ENCODE assay signal across 8 cellular contexts in genomic region chr5:123035320-123035949, GRCh38. TPM values are rescaled to one million over a fixed set of nuclear protein-coding genes. Genes with fewer than 3 reads are reported as not detected.
DNase-seq lines count a peak whose midpoint lies in the region; ATAC-seq and TF ChIP-seq lines count a peak whose summit lies in the region.

No MANE protein-coding gene starts in this region.

- no peaks in the 10 kb centered on the region for H3K9me2 ChIP-seq in MM.1S (replicated peaks; ENCODE audit: insufficient read depth, low read length)

- no peaks in the 10 kb centered on the region for H3K36me3 Mint-ChIP-seq in activated naive CD8-positive, alpha-beta T cell treated with anti-CD3 and anti-CD28 coated beads, Interleukin-2, amount 10 ng/mL, durations not matched to agents 7 days and 5 days

- H3K36me3 ChIP-seq in ACC112 (ENCODE audit: insufficient read depth, low read length) = no peaks in the 10 kb centered on the region
- no peaks in the 10 kb centered on the region for H3K36me3 ChIP-seq in MM.1S (replicated peaks; ENCODE audit: insufficient read depth, low read length)
- no peaks in the 10 kb centered on the region for H3K36me3 ChIP-seq in right atrium auricular region
- H3K36me3 ChIP-seq in rectal smooth muscle tissue (ENCODE audit: control insufficient read depth, insufficient read depth, low read length) = no peaks in the 10 kb centered on the region

- peak overlapping the region; percentile 88 for H3K4me2 ChIP-seq in MM.1S (ENCODE audit: low read depth, low read length)

- peaks cover 8% of the 10 kb centered on the region for H3K4me1 Mint-ChIP-seq in activated naive CD8-positive, alpha-beta T cell treated with anti-CD3 and anti-CD28 coated beads, Interleukin-2, amount 10 ng/mL, durations not matched to agents 7 days and 5 days

- peak overlapping the region; percentile 86 for H3K4me3 ChIP-seq in ACC112 (ENCODE audit: low read depth, low read length)
- peak overlapping the region; percentile 91 for H3K4me3 ChIP-seq in MM.1S (ENCODE audit: low read length)
- peak overlapping the region; percentile 83 to 87 for H3K4me3 ChIP-seq in right atrium auricular region
- peak overlapping the region; percentile 72 for H3K4me3 ChIP-seq in rectal smooth muscle tissue (ENCODE audit: low read length)

- no peaks in the 10 kb centered on the region for H3K79me2 ChIP-seq in ACC112 (ENCODE audit: control insufficient read depth, insufficient read depth, low read length, unreplicated experiment)
- no peaks in the 10 kb centered on the region for H3K79me2 ChIP-seq in MM.1S (ENCODE audit: low read length)

- H3K4me3 Mint-ChIP-seq in activated naive CD8-positive, alpha-beta T cell treated with anti-CD3 and anti-CD28 coated beads, Interleukin-2, amount 10 ng/mL, durations not matched to agents 7 days and 5 days = peak overlapping the region; percentile 59

- no peak overlapping the region for H3K27ac Mint-ChIP-seq in activated naive CD8-positive, alpha-beta T cell treated with anti-CD3 and anti-CD28 coated beads, Interleukin-2, amount 10 ng/mL, durations not matched to agents 7 days and 5 days

- no peak for TF ChIP-seq CTCF in GM13976 (IDR thresholded peaks at IDR 0.05; ENCODE audit: borderline replicate concordance, control extremely low read depth, extremely low read depth, insufficient read depth, missing control alignments)
- no peak for TF ChIP-seq CTCF in MM.1S (IDR thresholded peaks at IDR 0.05; ENCODE audit: low read length)
- no peak for TF ChIP-seq CTCF in right atrium auricular region (IDR thresholded peaks at IDR 0.05)

- H3F3A ChIP-seq in MM.1S (ENCODE audit: insufficient read depth, low read length) = no peaks in the 10 kb centered on the region

- H3K27ac ChIP-seq in ACC112 (ENCODE audit: low read depth, low read length) = no peak overlapping the region
- no peak overlapping the region for H3K27ac ChIP-seq in MM.1S (ENCODE audit: low read length)
- H3K27ac ChIP-seq in right atrium auricular region = peak overlapping the region; percentile 97 to 99
- peak overlapping the region; percentile 91 for H3K27ac ChIP-seq in rectal smooth muscle tissue (ENCODE audit: low read depth, low read length)

- in situ Hi-C loops in GM13976 (cut with MboI; ENCODE audit: low sequenced_read_pairs, unreplicated experiment) = no loop called here

- DNase-seq in GM13976 (ENCODE audit: low spot score) = peak; percentile 35
- peak; percentile 88 for DNase-seq in MM.1S
- DNase-seq in activated naive CD8-positive, alpha-beta T cell treated with anti-CD3 and anti-CD28 coated beads, Interleukin-2, amount 10 ng/mL, durations not matched to agents 7 days and 5 days = peak; percentile 28
- peak; percentile 67 for DNase-seq in right atrium auricular region (ENCODE audit: low spot score)
- DNase-seq in SKM-1 treated with dmso at 0.1 percent for 144 hours (lab: John Stamatoyannopoulos, UW; ENCODE audit: unreplicated experiment) = no peak

- no peaks in the 10 kb centered on the region for H3K27me3 ChIP-seq in ACC112 (ENCODE audit: insufficient read depth, low read length)
- H3K27me3 ChIP-seq in MM.1S (replicated peaks; ENCODE audit: insufficient read depth, low read length) = peaks cover 10% of the 10 kb centered on the region; the same call in 1 of the 2 replicates
- no peaks in the 10 kb centered on the region for H3K27me3 ChIP-seq in right atrium auricular region
- H3K27me3 ChIP-seq in rectal smooth muscle tissue (ENCODE audit: control insufficient read depth, insufficient read depth, low read length) = no peaks in the 10 kb centered on the region

- H3K9ac ChIP-seq in MM.1S (ENCODE audit: low read length) (peak overlapping the region; percentile 28; the same call in 1 of the 2 replicates), rectal smooth muscle tissue (ENCODE audit: low read length) (no peak overlapping the region)

- H3K9me3 ChIP-seq in MM.1S (replicated peaks; ENCODE audit: insufficient read depth, low read length) (no peaks in the 10 kb centered on the region), right atrium auricular region (no peaks in the 10 kb centered on the region)

- POLR2A ChIA-PET in activated naive CD8-positive, alpha-beta T cell treated with anti-CD3 and anti-CD28 coated beads, Interleukin-2, amount 10 ng/mL, durations not matched to agents 7 days and 5 days (lab: Charles Lee) = no interaction called here

- no peaks in the 10 kb centered on the region for H3K9me3 Mint-ChIP-seq in activated naive CD8-positive, alpha-beta T cell treated with anti-CD3 and anti-CD28 coated beads, Interleukin-2, amount 10 ng/mL, durations not matched to agents 7 days and 5 days

- H3K4me1 ChIP-seq in ACC112 (ENCODE audit: control insufficient read depth, insufficient read depth, low read length, unreplicated experiment) = no peaks in the 10 kb centered on the region
- 0 out of 2 replicates have a peak, but pooled peaks cover 8% of the 10 kb centered on the region for H3K4me1 ChIP-seq in MM.1S (ENCODE audit: low read length)
- peaks cover 0 to 34% of the 10 kb centered on the region in 2 donors for H3K4me1 ChIP-seq in right atrium auricular region
- no peaks in the 10 kb centered on the region for H3K4me1 ChIP-seq in rectal smooth muscle tissue (ENCODE audit: control insufficient read depth, insufficient read depth, low read length)

- H2AFZ ChIP-seq in ACC112 (ENCODE audit: low read length, unreplicated experiment) = peak overlapping the region; percentile 39
- peak overlapping the region; percentile 96 for H2AFZ ChIP-seq in MM.1S (ENCODE audit: low read length)

- no peak for ATAC-seq in activated naive CD8-positive, alpha-beta T cell treated with anti-CD3 and anti-CD28 coated beads, Interleukin-2, amount 10 ng/mL, durations not matched to agents 7 days and 5 days (ENCODE audit: low read depth)
- no peak for ATAC-seq in HG02610 (IDR thresholded peaks at IDR 0.05; ENCODE audit: unreplicated experiment)

- H4K20me1 ChIP-seq in MM.1S (ENCODE audit: insufficient read depth, low read length) = no peaks in the 10 kb centered on the region

- H3K27me3 Mint-ChIP-seq in activated naive CD8-positive, alpha-beta T cell treated with anti-CD3 and anti-CD28 coated beads, Interleukin-2, amount 10 ng/mL, durations not matched to agents 7 days and 5 days = peaks cover 56% of the 10 kb centered on the region

RNA-seq across cellular contexts. Expression of gene PPIC, which starts 1.1 kb away (rescaled TPM):
- not detected for total RNA-seq in activated naive CD8-positive, alpha-beta T cell treated with anti-CD3 and anti-CD28 coated beads, Interleukin-2, amount 10 ng/mL, durations not matched to agents 7 days and 5 days
- 10 to 100 TPM; 25.9 to 55.0 TPM for total RNA-seq in right atrium auricular region

RNA-seq across cellular contexts. Expression of gene PRDM6, which starts 53.6 kb away (rescaled TPM):
- total RNA-seq in activated naive CD8-positive, alpha-beta T cell treated with anti-CD3 and anti-CD28 coated beads, Interleukin-2, amount 10 ng/mL, durations not matched to agents 7 days and 5 days = not detected
- 1 to 10 TPM; 1.0 to 3.6 TPM for total RNA-seq in right atrium auricular region

Comparison
In these comparisons a context has a peak if more than half of its experiments do, and no peak if none do; other contexts are left out.
1. H3K27ac ChIP-seq: peak in right atrium auricular region (2 of 2) and rectal smooth muscle tissue (single experiment); none in ACC112 (single experiment) and MM.1S (single experiment).
2. RNA of gene PPIC, which starts 1.1 kb away (total RNA-seq): 25.9 to 55.0 TPM in right atrium auricular region; not detected in activated naive CD8-positive, alpha-beta T cell treated with anti-CD3 and anti-CD28 coated beads, Interleukin-2, amount 10 ng/mL, durations not matched to agents 7 days and 5 days; every median in the first group is over 10 times any median in the second.
3. Peak in every context shown above with its lines, with median percentiles within 50 percentile points of each other: H3K4me3 ChIP-seq.